Comparison of ENCODE assay signal across 20 cellular contexts in genomic region chr5:143913008-143913752, GRCh38.
A peak's percentile ranks its signal among the peaks of the same experiment; 100 is the strongest.
DNase-seq lines count a peak whose midpoint lies in the region; ATAC-seq, FAIRE-seq and TF ChIP-seq lines count a peak whose summit lies in the region.
"Had no signal": no experiment of that assay in that cellular context is flagged by ENCODE, and none has a peak within 500 bp of the region (broad histone marks: within the 10 kb centered on the region; RNA-seq: fewer than 3 reads in every experiment).

No MANE protein-coding gene starts in this region.

- DNase-seq in A549 (ENCODE audit: low read depth in 1 of 2, low spot score in 1 of 2) (peak; percentile 74 to 82), HPDE6-E6E7 (ENCODE audit: extremely low spot score) (peak; percentile 76), amniotic epithelial cell (ENCODE audit: low read depth) (peak; percentile 75), glomerular visceral epithelial cell (ENCODE audit: extremely low spot score) (peak; percentile 28), activated gamma-delta T cell (lab: John Stamatoyannopoulos, UW) (no peak), HAP-1 (ENCODE audit: low spot score in 2 of 2) (no peak)
- no peak for DNase-seq in activated CD8-positive, alpha-beta memory T cell treated with anti-CD3 and anti-CD28 coated beads, Interleukin-2, amount 50 U/mL, for 4 hours
- DNase-seq: activated CD8-positive, alpha-beta T cell treated with anti-CD3 and anti-CD28 coated beads for 36 hours; activated naive CD4-positive, alpha-beta T cell; BE2C; mucosa of descending colon; NCI-H1048; NCI-H345; Peyer's patch; posterior cingulate gyrus; stimulated activated CD8-positive, alpha-beta memory T cell treated with anti-CD3 and anti-CD28 coated beads, Interleukin-4, amount 100 ng/mL, for 48 hours; trophoblast cell had no signal

- TF ChIP-seq CTCF in A549 (IDR thresholded peaks at IDR 0.05), result no peak

- POLR2A ChIA-PET in A549 (lab: Yijun Ruan, JAX), result interaction anchor here (0.6 to 1.0 kb wide), 2 partner anchors 8 to 849 kb away, joined by 3 to 4 read pairs; no protein-coding TSS in a partner anchor

- peak overlapping the region; percentile 65 to 77 for H3K27ac ChIP-seq in A549
- H3K27ac ChIP-seq: Peyer's patch had no signal

- H3K36me3 ChIP-seq in HAP-1 (replicated peaks), result no peaks in the 10 kb centered on the region
- H3K36me3 ChIP-seq: BE2C, Peyer's patch had no signal

- no peak for TF ChIP-seq POLR2A in A549 (IDR thresholded peaks at IDR 0.05; ENCODE audit: low read length)

- CTCF ChIA-PET in A549 (lab: Yijun Ruan, JAX), result interaction anchor here (1.2 kb wide), 1 partner anchor 43 kb away, joined by 4 read pairs; no protein-coding TSS in a partner anchor

- in situ Hi-C loops in HAP-1 (cut with MboI; ENCODE audit: low sequenced_read_pairs), result no loop called here

- WGBS in A549 (ENCODE audit: missing lambda C conversion rate), result 0% methylated on average over 1 of the region's 1 CpG

- H3K4me2 ChIP-seq in A549, result peak overlapping the region; percentile 59

- peak; percentile 87 for FAIRE-seq in A549 (lab: Jason Lieb, UNC)
- FAIRE-seq: colon, G401.6 had no signal

- no peaks in the 10 kb centered on the region for H3K27me3 ChIP-seq in HAP-1 (ENCODE audit: low read depth)
- H3K27me3 ChIP-seq: Peyer's patch had no signal

- peak; percentile 49 to 50; a peak in 2 of 5 replicates for TF ChIP-seq EP300 in A549 (IDR thresholded peaks at IDR 0.05)

- peak; percentile 18 to 24; a peak in 1 of 5 replicates for TF ChIP-seq RAD21 in A549 (conservative IDR thresholded peaks at IDR 0.05 in 1 of 2, IDR thresholded peaks at IDR 0.05 in 1 of 2)

- H3K4me3 ChIP-seq in A549 (no peak overlapping the region), HAP-1 (no peak overlapping the region)
- H3K4me3 ChIP-seq: mucosa of descending colon, Peyer's patch had no signal

- ATAC-seq in A549, result peak; percentile 100
- no peak for ATAC-seq in GM18867 (IDR thresholded peaks at IDR 0.05; ENCODE audit: unreplicated experiment)
- ATAC-seq: activated CD8-positive, alpha-beta T cell treated with anti-CD3 and anti-CD28 coated beads for 36 hours; mucosa of descending colon had no signal

- peaks cover 17% of the 10 kb centered on the region for H3K9me3 ChIP-seq in A549
- H3K9me3 ChIP-seq in HAP-1, result no peaks in the 10 kb centered on the region
- H3K9me3 ChIP-seq: BE2C, mucosa of descending colon, Peyer's patch had no signal

- peaks cover 27% of the 10 kb centered on the region for H3K4me1 ChIP-seq in A549
- H3K4me1 ChIP-seq in HAP-1, result no peaks in the 10 kb centered on the region
- H3K4me1 ChIP-seq: BE2C, Peyer's patch had no signal

TF ChIP-seq in A549, 52 proteins besides CTCF, POLR2A, EP300 and RAD21 (continues in another document):
- TF ChIP-seq TFCP2L1 (CRISPR knock-in tag; IDR thresholded peaks at IDR 0.05) (no peak), CBX2 (IDR thresholded peaks at IDR 0.05; ENCODE audit: borderline replicate concordance, low read depth) (no peak), MAX (IDR thresholded peaks at IDR 0.05) (peak; percentile 71), JUNB (IDR thresholded peaks at IDR 0.05) (peak; percentile 91), KDM1A (IDR thresholded peaks at IDR 0.05; ENCODE audit: low read depth) (no peak), RARB (CRISPR knock-in tag; IDR thresholded peaks at IDR 0.05) (no peak), HMGXB4 (CRISPR knock-in tag; IDR thresholded peaks at IDR 0.05; ENCODE audit: borderline replicate concordance) (no peak), MAFK (IDR thresholded peaks at IDR 0.05; ENCODE audit: partially characterized antibody) (peak; percentile 69), HDAC2 (IDR thresholded peaks at IDR 0.05) (no peak), GATA3 (IDR thresholded peaks at IDR 0.05; ENCODE audit: borderline replicate concordance) (peak; percentile 83), RCOR1 (IDR thresholded peaks at IDR 0.05; ENCODE audit: low read depth, low read length) (no peak), SMC3 (IDR thresholded peaks at IDR 0.05) (0 out of 3 replicates have a peak, but pooled peaks have one; percentile 5), HOXB5 (CRISPR knock-in tag; IDR thresholded peaks at IDR 0.05) (no peak), E2F6 (IDR thresholded peaks at IDR 0.05; ENCODE audit: borderline replicate concordance, low read depth) (no peak), FOXS1 (CRISPR knock-in tag; IDR thresholded peaks at IDR 0.05) (no peak), EHMT2 (IDR thresholded peaks at IDR 0.05; ENCODE audit: low read depth) (no peak), POLR2AphosphoS2 (conservative IDR thresholded peaks at IDR 0.05; ENCODE audit: low read length) (no peak), KDM5A (IDR thresholded peaks at IDR 0.05) (no peak), NR3C1 (IDR thresholded peaks at IDR 0.05) (no peak), NPAS2 (CRISPR knock-in tag; IDR thresholded peaks at IDR 0.05; ENCODE audit: borderline replicate concordance) (no peak), HOXA7 (CRISPR knock-in tag; IDR thresholded peaks at IDR 0.05) (no peak), MYC (IDR thresholded peaks at IDR 0.05; ENCODE audit: borderline replicate concordance, low read length) (no peak), CHD2 (IDR thresholded peaks at IDR 0.05; ENCODE audit: low read length, partially characterized antibody) (no peak), RNF2 (IDR thresholded peaks at IDR 0.05; ENCODE audit: borderline replicate concordance, low read depth) (no peak), ZNF302 (CRISPR knock-in tag; IDR thresholded peaks at IDR 0.05) (no peak), NFE2L2 (conservative IDR thresholded peaks at IDR 0.05; ENCODE audit: low read length) (no peak)
- TF ChIP-seq, protein P1, sequence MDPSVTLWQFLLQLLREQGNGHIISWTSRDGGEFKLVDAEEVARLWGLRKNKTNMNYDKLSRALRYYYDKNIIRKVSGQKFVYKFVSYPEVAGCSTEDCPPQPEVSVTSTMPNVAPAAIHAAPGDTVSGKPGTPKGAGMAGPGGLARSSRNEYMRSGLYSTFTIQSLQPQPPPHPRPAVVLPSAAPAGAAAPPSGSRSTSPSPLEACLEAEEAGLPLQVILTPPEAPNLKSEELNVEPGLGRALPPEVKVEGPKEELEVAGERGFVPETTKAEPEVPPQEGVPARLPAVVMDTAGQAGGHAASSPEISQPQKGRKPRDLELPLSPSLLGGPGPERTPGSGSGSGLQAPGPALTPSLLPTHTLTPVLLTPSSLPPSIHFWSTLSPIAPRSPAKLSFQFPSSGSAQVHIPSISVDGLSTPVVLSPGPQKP (IDR thresholded peaks at IDR 0.05; ENCODE audit: low read depth, low read length), result no peak
- TF ChIP-seq, protein P2, sequence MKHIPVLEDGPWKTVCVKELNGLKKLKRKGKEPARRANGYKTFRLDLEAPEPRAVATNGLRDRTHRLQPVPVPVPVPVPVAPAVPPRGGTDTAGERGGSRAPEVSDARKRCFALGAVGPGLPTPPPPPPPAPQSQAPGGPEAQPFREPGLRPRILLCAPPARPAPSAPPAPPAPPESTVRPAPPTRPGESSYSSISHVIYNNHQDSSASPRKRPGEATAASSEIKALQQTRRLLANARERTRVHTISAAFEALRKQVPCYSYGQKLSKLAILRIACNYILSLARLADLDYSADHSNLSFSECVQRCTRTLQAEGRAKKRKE (CRISPR knock-in tag; IDR thresholded peaks at IDR 0.05; ENCODE audit: low read depth), result no peak
- TF ChIP-seq, protein P3, sequence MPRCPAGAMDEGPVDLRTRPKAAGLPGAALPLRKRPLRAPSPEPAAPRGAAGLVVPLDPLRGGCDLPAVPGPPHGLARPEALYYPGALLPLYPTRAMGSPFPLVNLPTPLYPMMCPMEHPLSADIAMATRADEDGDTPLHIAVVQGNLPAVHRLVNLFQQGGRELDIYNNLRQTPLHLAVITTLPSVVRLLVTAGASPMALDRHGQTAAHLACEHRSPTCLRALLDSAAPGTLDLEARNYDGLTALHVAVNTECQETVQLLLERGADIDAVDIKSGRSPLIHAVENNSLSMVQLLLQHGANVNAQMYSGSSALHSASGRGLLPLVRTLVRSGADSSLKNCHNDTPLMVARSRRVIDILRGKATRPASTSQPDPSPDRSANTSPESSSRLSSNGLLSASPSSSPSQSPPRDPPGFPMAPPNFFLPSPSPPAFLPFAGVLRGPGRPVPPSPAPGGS (IDR thresholded peaks at IDR 0.05), result no peak
- TF ChIP-seq, protein P4, sequence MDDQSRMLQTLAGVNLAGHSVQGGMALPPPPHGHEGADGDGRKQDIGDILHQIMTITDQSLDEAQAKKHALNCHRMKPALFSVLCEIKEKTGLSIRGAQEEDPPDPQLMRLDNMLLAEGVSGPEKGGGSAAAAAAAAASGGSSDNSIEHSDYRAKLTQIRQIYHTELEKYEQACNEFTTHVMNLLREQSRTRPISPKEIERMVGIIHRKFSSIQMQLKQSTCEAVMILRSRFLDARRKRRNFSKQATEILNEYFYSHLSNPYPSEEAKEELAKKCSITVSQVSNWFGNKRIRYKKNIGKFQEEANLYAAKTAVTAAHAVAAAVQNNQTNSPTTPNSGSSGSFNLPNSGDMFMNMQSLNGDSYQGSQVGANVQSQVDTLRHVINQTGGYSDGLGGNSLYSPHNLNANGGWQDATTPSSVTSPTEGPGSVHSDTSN (IDR thresholded peaks at IDR 0.05), result no peak

Comparison
In these comparisons a context has a peak if more than half of its experiments do, and no peak if none do; other contexts are left out.
1. DNase-seq: peak in A549 (2 of 2), HPDE6-E6E7 (single experiment), amniotic epithelial cell (single experiment) and glomerular visceral epithelial cell (single experiment); none in activated CD8-positive, alpha-beta memory T cell treated with anti-CD3 and anti-CD28 coated beads, Interleukin-2, amount 50 U/mL, for 4 hours (single experiment), activated gamma-delta T cell (single experiment) and HAP-1 (0 of 2).